Comparison of ENCODE assay signal across 22 cellular contexts in genomic region chr1:3524571-3525203, GRCh38.
"Had no signal": no experiment of that assay in that cellular context is flagged by ENCODE, and none has a peak within 500 bp of the region (broad histone marks: within the 10 kb centered on the region; RNA-seq: fewer than 3 reads in every experiment).

No MANE protein-coding gene starts in this region.

- H3K27ac Mint-ChIP-seq: activated CD4-positive, alpha-beta T cell treated with anti-CD3 and anti-CD28 coated beads, Interleukin-2, amount 10 ng/mL, durations not matched to agents 24 days and 14 days; activated CD8-positive, alpha-beta T cell treated with anti-CD3 and anti-CD28 coated beads, Interleukin-2, amount 10 ng/mL, durations not matched to agents 7 days and 5 days; activated T-cell treated with anti-CD3 and anti-CD28 coated beads, Interleukin-2, amount 50 U/mL, for 24 hours; activated T-helper 2 cell treated with anti-CD3 and anti-CD28 coated beads, Interferon-gamma antibody, Interleukin-2, Interleukin-4, amounts not matched to agents 10 μg/mL and 5 μg/mL and 100 μg/mL, durations not matched to agents 14 hours and 24 hours and 36 hours; nephron; progenitor cell of endocrine pancreas had no signal

- ATAC-seq: activated CD8-positive, alpha-beta T cell treated with anti-CD3 and anti-CD28 coated beads, Interleukin-2, amount 10 ng/mL, durations not matched to agents 7 days and 5 days had no signal

- H3K27ac ChIP-seq: coronary artery, right atrium auricular region had no signal

- H3K36me3 ChIP-seq: right atrium auricular region, vagina had no signal

- H3K4me3 ChIP-seq: coronary artery, right atrium auricular region, vagina had no signal

- H3K36me3 Mint-ChIP-seq: brain had no signal

- H3K27me3 ChIP-seq: right atrium auricular region, vagina had no signal

- FAIRE-seq: endometrium, frontal cortex, keratinocyte had no signal

- H3K27me3 Mint-ChIP-seq: activated CD4-positive, alpha-beta T cell treated with anti-CD3 and anti-CD28 coated beads, Interleukin-2, amount 10 ng/mL, durations not matched to agents 24 days and 14 days; activated T-cell treated with anti-CD3 and anti-CD28 coated beads, Interleukin-2, amount 50 U/mL, for 24 hours; brain; progenitor cell of endocrine pancreas had no signal

- H3K9me3 ChIP-seq: right atrium auricular region, vagina had no signal

- H3K9me3 Mint-ChIP-seq: activated CD4-positive, alpha-beta T cell treated with anti-CD3 and anti-CD28 coated beads, Interleukin-2, amount 10 ng/mL, durations not matched to agents 24 days and 14 days; activated T-cell treated with anti-CD3 and anti-CD28 coated beads, Interleukin-2, amount 50 U/mL, for 24 hours; activated T-helper 2 cell treated with anti-CD3 and anti-CD28 coated beads, Interferon-gamma antibody, Interleukin-2, Interleukin-4, amounts not matched to agents 10 μg/mL and 5 μg/mL and 100 μg/mL, durations not matched to agents 14 hours and 24 hours and 36 hours; brain; nephron had no signal

- H3K4me1 Mint-ChIP-seq: activated CD4-positive, alpha-beta T cell treated with anti-CD3 and anti-CD28 coated beads, Interleukin-2, amount 10 ng/mL, durations not matched to agents 24 days and 14 days had no signal

- DNase-seq: activated CD4-positive, alpha-beta T cell treated with anti-CD3 and anti-CD28 coated beads, Interleukin-2, amount 10 ng/mL, durations not matched to agents 24 days and 14 days; activated CD8-positive, alpha-beta T cell treated with anti-CD3 and anti-CD28 coated beads, Interleukin-2, amount 10 ng/mL, durations not matched to agents 7 days and 5 days; activated naive CD4-positive, alpha-beta T cell treated with Interleukin-2 at 50 U/mL for 16 hours; activated T-cell treated with anti-CD3 and anti-CD28 coated beads, Interleukin-2, amount 50 U/mL, for 24 hours; anterior cingulate cortex; hypothalamus; midbrain; occipital lobe; stimulated activated CD4-positive, alpha-beta T cell treated with anti-CD3 and anti-CD28 coated beads, Interleukin-2, amount 100 ng/mL, for 24 hours; stimulated activated naive CD4-positive, alpha-beta T cell treated with Interleukin-2 at 50 U/mL for 16 hours; T-helper 9 cell; trophoblast cell had no signal

- H3K4me3 Mint-ChIP-seq: activated CD4-positive, alpha-beta T cell treated with anti-CD3 and anti-CD28 coated beads, Interleukin-2, amount 10 ng/mL, durations not matched to agents 24 days and 14 days; activated CD8-positive, alpha-beta T cell treated with anti-CD3 and anti-CD28 coated beads, Interleukin-2, amount 10 ng/mL, durations not matched to agents 7 days and 5 days; activated T-cell treated with anti-CD3 and anti-CD28 coated beads, Interleukin-2, amount 50 U/mL, for 24 hours; brain; nephron had no signal
